20 cellular contexts compared by ENCODE assay signal in the genomic region with DNA sequence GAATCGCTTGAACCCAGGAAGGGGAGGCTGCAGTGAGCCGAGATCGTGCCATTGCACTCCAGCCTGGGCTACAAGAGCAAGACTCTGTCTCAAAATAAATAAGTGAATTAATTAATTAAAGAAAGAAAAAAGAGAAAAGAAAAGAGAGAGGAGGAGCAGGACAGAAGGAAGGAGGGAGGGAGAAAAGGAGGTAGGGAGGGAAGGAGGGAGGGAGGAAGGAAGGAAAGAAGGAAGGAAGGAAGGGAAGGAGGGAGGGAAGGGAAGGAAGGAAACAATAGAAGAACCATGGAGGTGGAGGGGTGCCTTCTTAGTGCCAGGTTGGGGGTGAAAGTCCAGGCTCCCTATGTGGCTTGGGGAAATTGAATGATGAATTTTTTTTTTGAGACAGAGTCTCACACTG. TPM values are rescaled to one million over a fixed set of nuclear protein-coding genes. Genes with fewer than 3 reads are reported as not detected.
DNase-seq lines count a peak whose midpoint lies in the region; ATAC-seq, FAIRE-seq and TF ChIP-seq lines count a peak whose summit lies in the region.
"Had no signal": no experiment of that assay in that cellular context is flagged by ENCODE, and none has a peak within 500 bp of the region (broad histone marks: within the 10 kb centered on the region; RNA-seq: fewer than 3 reads in every experiment).

No MANE protein-coding gene starts in this region.

- DNase-seq in hepatocyte (ENCODE audit: low spot score) (no peak), small intestine (peak; percentile 36), SKM-1 treated with dmso at 0.1 percent for 144 hours (lab: John Stamatoyannopoulos, UW; ENCODE audit: unreplicated experiment) (no peak), H4 (ENCODE audit: low spot score) (no peak)
- DNase-seq: C1 segment of cervical spinal cord; CD4-positive, CD25-positive, alpha-beta regulatory T cell; CD8-positive, alpha-beta T cell; DMS 273 treated with DMSO at 0.1 percent for 48 hours; DMS79; EL; GDM1 had no signal

- H3K9me3 ChIP-seq in hepatocyte (ENCODE audit: low read depth) (no peaks in the 10 kb centered on the region), small intestine (ENCODE audit: control insufficient read depth, low read depth) (no peaks in the 10 kb centered on the region)
- H3K9me3 ChIP-seq: HAP-1 had no signal

- H3K27me3 ChIP-seq in hepatocyte (no peaks in the 10 kb centered on the region), small intestine (ENCODE audit: control insufficient read depth in 2 of 2, insufficient read depth in 2 of 2, low read length in 2 of 2) (peaks cover 0 to 2% of the 10 kb centered on the region in 2 donors)

- H4K20me1 ChIP-seq in hepatocyte (ENCODE audit: insufficient read depth, poor library complexity, severe bottlenecking): no peaks in the 10 kb centered on the region

- H3K4me1 ChIP-seq in hepatocyte (ENCODE audit: insufficient read depth) (peaks cover 24% of the 10 kb centered on the region), small intestine (ENCODE audit: control insufficient read depth in 2 of 2, insufficient read depth in 1 of 2, low read depth in 1 of 2, low read length in 1 of 2) (peaks cover 0 to 7% of the 10 kb centered on the region in 2 donors)

- FAIRE-seq in small intestine (lab: Jason Lieb, UNC): no peak
- FAIRE-seq: D721Med, GM12878, GM19239, H54 had no signal

- H3K4me3 ChIP-seq in hepatocyte (no peak overlapping the region), small intestine (ENCODE audit: low read depth in 1 of 2, low read length in 2 of 2) (no peak overlapping the region)
- H3K4me3 ChIP-seq: GM12878, GM23338, HAP-1 had no signal

- H2AFZ ChIP-seq in hepatocyte: no peak overlapping the region
- H2AFZ ChIP-seq: GM23338 had no signal

- WGBS in hepatocyte (ENCODE audit: low lambda C conversion rate, missing lambda C conversion rate): 91% methylated on average over 3 of the region's 3 CpGs
- 88 to 95% (median 92%) methylated on average over 3 of the region's 3 CpGs for WGBS in small intestine, 3 donors

- H3K27ac ChIP-seq in C4-2B (peak overlapping the region; percentile 65; the same call in 1 of the 2 replicates), VCaP (peak overlapping the region; percentile 55), hepatocyte (peak overlapping the region; percentile 80), small intestine (ENCODE audit: low read depth in 1 of 2, low read length in 1 of 2) (peak overlapping the region in 1 of 2 donors; percentile 24)

- no peaks in the 10 kb centered on the region for H3K79me2 ChIP-seq in hepatocyte

- H3K36me3 ChIP-seq in hepatocyte (replicated peaks; ENCODE audit: insufficient read depth, low read depth) (no peaks in the 10 kb centered on the region), small intestine (ENCODE audit: control insufficient read depth in 2 of 2, insufficient read depth in 2 of 2, low read length in 2 of 2) (no peaks in the 10 kb centered on the region)
- H3K36me3 ChIP-seq: HAP-1 had no signal

- H3K4me2 ChIP-seq in hepatocyte: no peak overlapping the region
- H3K4me2 ChIP-seq: GM23338 had no signal

- ATAC-seq in GM21723 (IDR thresholded peaks at IDR 0.05; ENCODE audit: unreplicated experiment): no peak
- ATAC-seq: CD8-positive, alpha-beta T cell; GM12878; GM23338 had no signal

- H3K9me2 ChIP-seq in hepatocyte (replicated peaks; ENCODE audit: insufficient read depth): no peaks in the 10 kb centered on the region

- TF ChIP-seq CTCF in C4-2B (conservative IDR thresholded peaks at IDR 0.05) (no peak), VCaP (conservative IDR thresholded peaks at IDR 0.05) (no peak), hepatocyte (IDR thresholded peaks at IDR 0.05; ENCODE audit: poor library complexity) (no peak)

RNA-seq across cellular contexts. Expression of a gene that starts 6.5 kb away (rescaled TPM):
- 124 and 142 TPM in 2 replicates for total RNA-seq in hepatocyte
- polyA plus RNA-seq in hepatocyte (74.3 and 81.1 TPM in 2 replicates), small intestine (100 to 1,000 TPM in 1 of 3 donors, 10 to 100 TPM in 2; 81.0 to 163 (median 92.1) TPM)
- 154 and 162 TPM in 2 replicates for total RNA-seq in H4 (2014; rRNA removed; shearing (Covaris generic))

RNA-seq across cellular contexts. Expression of a gene that starts 53.4 kb away (rescaled TPM):
- total RNA-seq in hepatocyte: 55.6 and 61.2 TPM in 2 replicates
- 18.2 and 22.1 TPM in 2 replicates for polyA plus RNA-seq in hepatocyte
- 10 to 100 TPM; 12.0 to 18.3 (median 15.1) TPM for polyA plus RNA-seq in small intestine
- total RNA-seq in H4 (2014; rRNA removed; shearing (Covaris generic)): 25.4 and 32.5 TPM in 2 replicates
